ENCODE assay signal across 17 cellular contexts in the genomic region with DNA sequence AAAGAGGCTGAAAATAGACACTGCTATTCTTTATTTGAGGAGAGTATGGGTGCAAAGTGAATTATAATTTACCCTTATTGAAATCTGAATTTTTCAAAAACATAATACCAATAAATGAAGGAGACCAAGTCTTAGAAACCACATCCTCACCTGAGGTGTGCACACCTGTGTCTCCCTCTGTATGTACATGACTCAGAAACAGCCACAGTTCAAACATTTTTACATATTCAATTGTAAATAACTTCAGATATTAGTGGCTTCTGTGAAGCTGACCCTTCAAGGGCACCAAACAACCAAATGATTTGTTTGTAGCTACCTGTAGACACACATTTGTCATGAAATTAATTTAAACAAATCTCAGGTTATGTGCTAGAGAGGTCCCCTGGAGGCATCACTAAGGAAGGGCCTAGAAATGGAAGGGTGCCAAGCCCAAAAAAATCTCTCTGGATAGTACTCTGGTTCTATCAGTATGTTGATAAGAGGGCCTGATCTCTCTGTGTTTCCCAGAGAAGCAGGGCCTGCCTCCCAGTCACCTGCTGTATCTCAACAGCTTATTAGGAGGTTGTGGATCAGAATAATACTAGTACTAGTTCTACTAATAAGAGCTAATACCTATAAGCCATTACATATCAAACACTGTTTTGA. TPM values are rescaled to one million over a fixed set of nuclear protein-coding genes. Genes with fewer than 3 reads are reported as not detected.
DNase-seq lines count a peak whose midpoint lies in the region; ATAC-seq and TF ChIP-seq lines count a peak whose summit lies in the region.
"Had no signal": no experiment of that assay in that cellular context is flagged by ENCODE, and none has a peak within 500 bp of the region (broad histone marks: within the 10 kb centered on the region; RNA-seq: fewer than 3 reads in every experiment).

No MANE protein-coding gene starts in this region.

- no peak overlapping the region for H3K9ac ChIP-seq in subcutaneous abdominal adipose tissue (ENCODE audit: low read length in 5 of 5)
- H3K9ac ChIP-seq: parathyroid adenoma had no signal

- H3K27me3 ChIP-seq in RWPE2 (ENCODE audit: insufficient read depth, poor library complexity, severe bottlenecking): no peaks in the 10 kb centered on the region
- no peaks in the 10 kb centered on the region for H3K27me3 ChIP-seq in foreskin keratinocyte
- H3K27me3 ChIP-seq in subcutaneous abdominal adipose tissue (ENCODE audit: control insufficient read depth in 5 of 5, insufficient read depth in 4 of 5, low read length in 5 of 5): no peaks in the 10 kb centered on the region
- H3K27me3 ChIP-seq: gastrocnemius medialis, thyroid gland had no signal

- H3K36me3 ChIP-seq in RWPE2 (ENCODE audit: low read depth) (no peaks in the 10 kb centered on the region; the same call in 1 of the 2 replicates), subcutaneous abdominal adipose tissue (ENCODE audit: control insufficient read depth in 5 of 5, insufficient read depth in 5 of 5, low read length in 5 of 5) (peaks cover 0 to 7% (median 0%) of the 10 kb centered on the region in 5 donors)
- H3K36me3 ChIP-seq: gastrocnemius medialis, thyroid gland had no signal

- peak; percentile 43 for DNase-seq in NCI-H2029 treated with DMSO at 0.1 percent for 48 hours (lab: John Stamatoyannopoulos, UW)
- no peak for DNase-seq in NCI-H2029 (lab: John Stamatoyannopoulos, UW)
- no peak for DNase-seq in RWPE2 (ENCODE audit: low spot score)
- DNase-seq in foreskin keratinocyte: peak; percentile 49 to 62
- DNase-seq in stimulated activated CD4-positive, alpha-beta T cell treated with anti-CD3 and anti-CD28 coated beads, Interleukin-4, amount 100 ng/mL, for 4 hours: no peak
- no peak for DNase-seq in superior temporal gyrus (ENCODE audit: extremely low spot score)
- DNase-seq: activated CD4-positive, CD25-positive, alpha-beta regulatory T cell treated with anti-CD3 and anti-CD28 coated beads, Interleukin-2, amount 50 U/mL, for 72 hours; activated effector memory CD4-positive, alpha-beta T cell treated with anti-CD3 and anti-CD28 coated beads, Interleukin-2, amount 50 U/mL, for 16 hours; naive thymus-derived CD4-positive, alpha-beta T cell; SIG-M5; T-helper 9 cell had no signal

- H3K27ac ChIP-seq in RWPE2 (ENCODE audit: poor library complexity, severe bottlenecking) (peak overlapping the region; percentile 94), foreskin keratinocyte (peak overlapping the region; percentile 55), subcutaneous abdominal adipose tissue (ENCODE audit: low read depth, low read length) (peak overlapping the region; percentile 78)
- H3K27ac ChIP-seq: parathyroid adenoma had no signal

- H3K9me3 ChIP-seq in RWPE2 (ENCODE audit: severe bottlenecking) (no peaks in the 10 kb centered on the region), subcutaneous abdominal adipose tissue (ENCODE audit: control insufficient read depth in 5 of 5, low read length in 5 of 5) (no peaks in the 10 kb centered on the region)
- H3K9me3 ChIP-seq: gastrocnemius medialis, thyroid gland had no signal

- H3K4me3 ChIP-seq in RWPE2 (ENCODE audit: severe bottlenecking): no peak overlapping the region
- H3K4me3 ChIP-seq in subcutaneous abdominal adipose tissue (ENCODE audit: low read depth in 1 of 5, low read length in 5 of 5): no peak overlapping the region
- H3K4me3 ChIP-seq: gastrocnemius medialis, lung, thyroid gland had no signal

- TF ChIP-seq CTCF in RWPE2 (IDR thresholded peaks at IDR 0.05; ENCODE audit: poor library complexity, severe bottlenecking): no peak
- no peak for TF ChIP-seq CTCF in foreskin keratinocyte (conservative IDR thresholded peaks at IDR 0.05)

- H3K4me1 ChIP-seq in RWPE2 (ENCODE audit: insufficient read depth, poor library complexity, severe bottlenecking) (peaks cover 31% of the 10 kb centered on the region), foreskin keratinocyte (peaks cover 28% of the 10 kb centered on the region), subcutaneous abdominal adipose tissue (ENCODE audit: control insufficient read depth in 5 of 5, insufficient read depth in 5 of 5, low read length in 5 of 5) (peaks cover 4 to 50% (median 30%) of the 10 kb centered on the region in 5 donors)

- ATAC-seq in RWPE2 (ENCODE audit: low read depth) (peak; percentile 15; the same call in 1 of the 3 replicates), foreskin keratinocyte (no peak), HG02973 (IDR thresholded peaks at IDR 0.05; ENCODE audit: unreplicated experiment) (no peak)
- ATAC-seq: naive thymus-derived CD4-positive, alpha-beta T cell had no signal

RNA-seq across cellular contexts. Expression of a gene that starts 28.1 kb away (rescaled TPM):
- total RNA-seq in foreskin keratinocyte: 67.4 and 69.5 TPM in 2 replicates
- 81.0 and 81.8 TPM in 2 replicates for polyA plus RNA-seq in foreskin keratinocyte

Comparison
In these comparisons a context has a peak if more than half of its experiments do, and no peak if none do; other contexts are left out.
1. DNase-seq: peak in NCI-H2029 treated with DMSO at 0.1 percent for 48 hours (single experiment) and foreskin keratinocyte (2 of 2); none in NCI-H2029 (single experiment), RWPE2 (single experiment), stimulated activated CD4-positive, alpha-beta T cell treated with anti-CD3 and anti-CD28 coated beads, Interleukin-4, amount 100 ng/mL, for 4 hours (0 of 2) and superior temporal gyrus (single experiment).
2. Peak in every context shown above with its lines, with median percentiles within 50 percentile points of each other: H3K27ac ChIP-seq.